In genomic region chr4:156896536-156896935, GRCh38 we compare ENCODE assay signal across 19 cellular contexts.
"Had no signal": no experiment of that assay in that cellular context is flagged by ENCODE, and none has a peak within 500 bp of the region (broad histone marks: within the 10 kb centered on the region; RNA-seq: fewer than 3 reads in every experiment).

No MANE protein-coding gene starts in this region.

- H3K4me1 Mint-ChIP-seq: activated CD4-positive, alpha-beta T cell treated with anti-CD3 and anti-CD28 coated beads, Interleukin-2, amount 10 ng/mL, durations not matched to agents 7 days and 5 days had no signal

- H3K9me3 ChIP-seq: ascending aorta, esophagus muscularis mucosa, lower lobe of right lung, upper lobe of right lung had no signal

- H3K4me1 ChIP-seq: upper lobe of right lung had no signal

- H3K4me3 ChIP-seq: ascending aorta, coronary artery, esophagus muscularis mucosa, lower lobe of right lung, upper lobe of right lung had no signal

- DNase-seq: activated CD4-positive, alpha-beta T cell treated with anti-CD3 and anti-CD28 coated beads, Interleukin-2, amount 10 ng/mL, durations not matched to agents 7 days and 5 days; activated CD8-positive, alpha-beta memory T cell treated with anti-CD3 and anti-CD28 coated beads, Interleukin-2, amount 50 U/mL, for 4 hours; activated effector memory CD4-positive, alpha-beta T cell treated with anti-CD3 and anti-CD28 coated beads, Interleukin-2, amount 50 U/mL, for 16 hours; activated naive CD4-positive, alpha-beta T cell treated with anti-CD3 and anti-CD28 coated beads, Interleukin-2, amount 50 U/mL, for 16 hours; activated T-cell treated with anti-CD3 and anti-CD28 coated beads, Interleukin-2, amount 50 U/mL, for 48 hours; effector CD4-positive, alpha-beta T cell; left colon; lower lobe of right lung; occipital lobe; posterior cingulate gyrus; retina; stimulated activated CD8-positive, alpha-beta memory T cell treated with anti-CD3 and anti-CD28 coated beads, Interleukin-4, amount 100 ng/mL, for 48 hours; stimulated activated naive CD4-positive, alpha-beta T cell; T1000; upper lobe of right lung had no signal

- H3K27ac ChIP-seq: ascending aorta, coronary artery, esophagus muscularis mucosa, lower lobe of right lung, upper lobe of right lung had no signal

- H3K27ac Mint-ChIP-seq: activated CD4-positive, alpha-beta T cell treated with anti-CD3 and anti-CD28 coated beads, Interleukin-2, amount 10 ng/mL, durations not matched to agents 7 days and 5 days; mesothelial cell of epicardium had no signal

- H3K36me3 ChIP-seq: ascending aorta, esophagus muscularis mucosa, lower lobe of right lung, upper lobe of right lung had no signal

- H3K27me3 Mint-ChIP-seq: activated CD4-positive, alpha-beta T cell treated with anti-CD3 and anti-CD28 coated beads, Interleukin-2, amount 10 ng/mL, durations not matched to agents 7 days and 5 days had no signal

- H3K27me3 ChIP-seq: ascending aorta, esophagus muscularis mucosa, upper lobe of right lung had no signal

- H3K4me3 Mint-ChIP-seq: activated CD4-positive, alpha-beta T cell treated with anti-CD3 and anti-CD28 coated beads, Interleukin-2, amount 10 ng/mL, durations not matched to agents 7 days and 5 days; mesothelial cell of epicardium had no signal

- H3K9me3 Mint-ChIP-seq: activated CD4-positive, alpha-beta T cell treated with anti-CD3 and anti-CD28 coated beads, Interleukin-2, amount 10 ng/mL, durations not matched to agents 7 days and 5 days had no signal
